36 cellular contexts compared by ENCODE assay signal in the genomic region with DNA sequence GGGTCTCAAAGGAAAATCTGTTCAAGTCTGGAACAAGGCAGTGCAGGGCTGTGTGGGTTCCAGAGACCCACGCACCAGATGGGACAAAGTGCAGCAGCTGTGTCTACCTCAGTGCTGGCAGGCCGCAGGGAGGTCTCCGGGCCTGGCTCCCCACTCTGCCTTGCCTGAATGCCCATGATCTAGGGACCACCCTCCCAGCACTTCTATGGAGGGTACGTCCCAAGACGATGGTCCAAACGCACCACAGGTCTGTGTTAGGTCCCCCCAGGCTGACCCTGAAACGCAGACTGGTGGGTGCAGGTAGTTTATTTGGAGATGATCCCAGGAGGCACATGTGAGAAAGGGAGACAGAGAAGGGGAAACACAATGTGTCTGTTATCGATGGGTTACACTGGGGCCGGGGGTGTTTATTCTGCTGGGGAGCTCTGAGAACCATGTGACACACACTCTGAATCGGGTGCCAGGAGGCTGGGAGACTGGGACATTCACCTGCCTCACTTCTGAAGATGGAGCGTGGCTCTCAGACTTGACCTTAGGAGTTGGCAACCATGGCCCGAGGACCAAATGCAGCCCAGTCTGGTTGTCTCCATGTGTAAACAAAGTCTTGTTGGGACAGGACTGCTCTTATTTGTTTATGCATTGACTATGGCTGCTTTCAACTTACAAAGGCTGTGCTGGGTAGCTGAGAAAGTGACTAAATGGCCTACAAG. TPM values are rescaled to one million over a fixed set of nuclear protein-coding genes. Genes with fewer than 3 reads are reported as not detected.
"Had no signal": no experiment of that assay in that cellular context is flagged by ENCODE, and none has a peak within 500 bp of the region (broad histone marks: within the 10 kb centered on the region; RNA-seq: fewer than 3 reads in every experiment).

No MANE protein-coding gene starts in this region.

- H3K9me3 ChIP-seq: gastrocnemius medialis, heart left ventricle had no signal

- H3K27me3 Mint-ChIP-seq: activated CD4-positive, alpha-beta T cell treated with anti-CD3 and anti-CD28 coated beads, Interleukin-2, amount 10 ng/mL, durations not matched to agents 24 days and 14 days; activated naive CD8-positive, alpha-beta T cell treated with anti-CD3 and anti-CD28 coated beads, Interleukin-2, amount 10 ng/mL, durations not matched to agents 7 days and 5 days had no signal

- DNase-seq: activated CD4-positive, alpha-beta memory T cell treated with anti-CD3 and anti-CD28 coated beads for 36 hours; activated CD4-positive, alpha-beta T cell treated with anti-CD3 and anti-CD28 coated beads for 36 hours; activated CD4-positive, alpha-beta T cell treated with anti-CD3 and anti-CD28 coated beads, Interleukin-2, amount 10 ng/mL, durations not matched to agents 24 days and 14 days; activated CD4-positive, CD25-positive, alpha-beta regulatory T cell; activated CD4-positive, CD25-positive, alpha-beta regulatory T cell treated with anti-CD3 and anti-CD28 coated beads, Interleukin-2, amount 50 U/mL, for 72 hours; activated CD8-positive, alpha-beta T cell treated with anti-CD3 and anti-CD28 coated beads, Interleukin-2, amount 10 ng/mL, durations not matched to agents 7 days and 5 days; activated gamma-delta T cell; activated naive CD4-positive, alpha-beta T cell; activated naive CD4-positive, alpha-beta T cell treated with anti-CD3 and anti-CD28 coated beads, Interleukin-2, amount 10 ng/mL, durations not matched to agents 7 days and 5 days; activated naive CD8-positive, alpha-beta T cell treated with anti-CD3 and anti-CD28 coated beads, Interleukin-2, amount 10 ng/mL, durations not matched to agents 7 days and 5 days; activated T-cell treated with anti-CD3 and anti-CD28 coated beads for 4 hours; activated T-cell treated with anti-CD3 and anti-CD28 coated beads, Interleukin-2, amount 50 U/mL, for 24 hours; activated T-cell treated with anti-CD3 and anti-CD28 coated beads, Interleukin-2, amount 50 U/mL, for 72 hours; brain microvascular endothelial cell; caudate nucleus; cortex of kidney; dermis blood vessel endothelial cell; effector CD4-positive, alpha-beta T cell; effector memory CD8-positive, alpha-beta T cell; gastrocnemius medialis; glutamatergic neuron; heart left ventricle; SW 1271; T-cell; T-helper 9 cell had no signal

- H3K4me1 Mint-ChIP-seq: activated CD4-positive, alpha-beta T cell treated with anti-CD3 and anti-CD28 coated beads for 36 hours; activated CD4-positive, alpha-beta T cell treated with anti-CD3 and anti-CD28 coated beads, Interleukin-2, amount 10 ng/mL, durations not matched to agents 24 days and 14 days; activated naive CD4-positive, alpha-beta T cell treated with anti-CD3 and anti-CD28 coated beads, Interleukin-2, amount 10 ng/mL, durations not matched to agents 7 days and 5 days; activated naive CD8-positive, alpha-beta T cell treated with anti-CD3 and anti-CD28 coated beads, Interleukin-2, amount 10 ng/mL, durations not matched to agents 7 days and 5 days; T-cell had no signal

- ATAC-seq: activated CD4-positive, alpha-beta T cell treated with anti-CD3 and anti-CD28 coated beads for 36 hours; activated CD8-positive, alpha-beta T cell treated with anti-CD3 and anti-CD28 coated beads, Interleukin-2, amount 10 ng/mL, durations not matched to agents 7 days and 5 days; activated naive CD4-positive, alpha-beta T cell treated with anti-CD3 and anti-CD28 coated beads, Interleukin-2, amount 50 U/mL, for 72 hours; activated T-cell treated with anti-CD3 and anti-CD28 coated beads, Interleukin-2, amount 50 U/mL, for 72 hours; effector memory CD8-positive, alpha-beta T cell; esophagus mucosa; foreskin keratinocyte; gastrocnemius medialis; heart left ventricle; T-cell had no signal

- H3K4me3 Mint-ChIP-seq: activated CD4-positive, alpha-beta memory T cell treated with anti-CD3 and anti-CD28 coated beads for 36 hours; activated CD4-positive, alpha-beta T cell treated with anti-CD3 and anti-CD28 coated beads for 36 hours; activated CD4-positive, alpha-beta T cell treated with anti-CD3 and anti-CD28 coated beads, Interleukin-2, amount 10 ng/mL, durations not matched to agents 24 days and 14 days; activated CD8-positive, alpha-beta T cell treated with anti-CD3 and anti-CD28 coated beads, Interleukin-2, amount 10 ng/mL, durations not matched to agents 7 days and 5 days; activated naive CD4-positive, alpha-beta T cell treated with anti-CD3 and anti-CD28 coated beads, Interleukin-2, amount 10 ng/mL, durations not matched to agents 7 days and 5 days; activated naive CD8-positive, alpha-beta T cell treated with anti-CD3 and anti-CD28 coated beads, Interleukin-2, amount 10 ng/mL, durations not matched to agents 7 days and 5 days; activated T-cell treated with anti-CD3 and anti-CD28 coated beads, Interleukin-2, amount 50 U/mL, for 24 hours; activated T-cell treated with anti-CD3 and anti-CD28 coated beads, Interleukin-2, amount 50 U/mL, for 72 hours; effector memory CD8-positive, alpha-beta T cell; T-cell; T-helper 1 cell treated with Interleukin-12 subunit alpha and Interleukin-12 subunit beta and Interleukin-4 antibody, amounts not matched to agents 30 μg/mL and 1 μg/mL, for 36 hours had no signal

- H3K9me3 Mint-ChIP-seq: activated CD4-positive, alpha-beta memory T cell treated with anti-CD3 and anti-CD28 coated beads for 36 hours; activated CD4-positive, alpha-beta T cell treated with anti-CD3 and anti-CD28 coated beads, Interleukin-2, amount 10 ng/mL, durations not matched to agents 24 days and 14 days; activated naive CD4-positive, alpha-beta T cell treated with anti-CD3 and anti-CD28 coated beads, Interleukin-2, amount 10 ng/mL, durations not matched to agents 7 days and 5 days; activated naive CD4-positive, alpha-beta T cell treated with anti-CD3 and anti-CD28 coated beads, Interleukin-2, amount 50 U/mL, for 72 hours; activated naive CD8-positive, alpha-beta T cell treated with anti-CD3 and anti-CD28 coated beads, Interleukin-2, amount 10 ng/mL, durations not matched to agents 7 days and 5 days; activated T-cell treated with anti-CD3 and anti-CD28 coated beads, Interleukin-2, amount 50 U/mL, for 24 hours; activated T-cell treated with anti-CD3 and anti-CD28 coated beads, Interleukin-2, amount 50 U/mL, for 72 hours; effector memory CD8-positive, alpha-beta T cell; T-cell; T-helper 1 cell treated with Interleukin-12 subunit alpha and Interleukin-12 subunit beta and Interleukin-4 antibody, amounts not matched to agents 30 μg/mL and 1 μg/mL, for 36 hours had no signal

- FAIRE-seq: astrocyte, colon, endometrium, endothelial cell of umbilical vein had no signal

- H3K4me3 ChIP-seq: gastrocnemius medialis, heart left ventricle had no signal

- H3K27ac ChIP-seq: brain microvascular endothelial cell, foreskin keratinocyte, gastrocnemius medialis, heart left ventricle had no signal

- H3K27ac Mint-ChIP-seq: activated CD4-positive, alpha-beta memory T cell treated with anti-CD3 and anti-CD28 coated beads for 36 hours; activated CD4-positive, alpha-beta T cell treated with anti-CD3 and anti-CD28 coated beads for 36 hours; activated CD4-positive, alpha-beta T cell treated with anti-CD3 and anti-CD28 coated beads, Interleukin-2, amount 10 ng/mL, durations not matched to agents 24 days and 14 days; activated CD8-positive, alpha-beta T cell treated with anti-CD3 and anti-CD28 coated beads, Interleukin-2, amount 10 ng/mL, durations not matched to agents 7 days and 5 days; activated naive CD4-positive, alpha-beta T cell treated with anti-CD3 and anti-CD28 coated beads, Interleukin-2, amount 10 ng/mL, durations not matched to agents 7 days and 5 days; activated naive CD4-positive, alpha-beta T cell treated with anti-CD3 and anti-CD28 coated beads, Interleukin-2, amount 50 U/mL, for 72 hours; activated naive CD8-positive, alpha-beta T cell treated with anti-CD3 and anti-CD28 coated beads, Interleukin-2, amount 10 ng/mL, durations not matched to agents 7 days and 5 days; activated T-cell treated with anti-CD3 and anti-CD28 coated beads, Interleukin-2, amount 50 U/mL, for 24 hours; activated T-cell treated with anti-CD3 and anti-CD28 coated beads, Interleukin-2, amount 50 U/mL, for 72 hours; effector memory CD8-positive, alpha-beta T cell; T-cell; T-helper 1 cell treated with Interleukin-12 subunit alpha and Interleukin-12 subunit beta and Interleukin-4 antibody, amounts not matched to agents 30 μg/mL and 1 μg/mL, for 36 hours had no signal

- H3K4me1 ChIP-seq: gastrocnemius medialis, heart left ventricle had no signal

- H3K27me3 ChIP-seq: brain microvascular endothelial cell, foreskin keratinocyte, gastrocnemius medialis had no signal

- H3K36me3 ChIP-seq: brain microvascular endothelial cell, gastrocnemius medialis, heart left ventricle had no signal

- H3K36me3 Mint-ChIP-seq: activated CD4-positive, alpha-beta memory T cell treated with anti-CD3 and anti-CD28 coated beads for 36 hours; activated naive CD4-positive, alpha-beta T cell treated with anti-CD3 and anti-CD28 coated beads, Interleukin-2, amount 10 ng/mL, durations not matched to agents 7 days and 5 days; activated naive CD4-positive, alpha-beta T cell treated with anti-CD3 and anti-CD28 coated beads, Interleukin-2, amount 50 U/mL, for 72 hours; activated naive CD8-positive, alpha-beta T cell treated with anti-CD3 and anti-CD28 coated beads, Interleukin-2, amount 10 ng/mL, durations not matched to agents 7 days and 5 days; T-cell had no signal

RNA-seq across cellular contexts. Expression of gene CST9L, which starts 21.7 kb away (rescaled TPM):
- total RNA-seq: activated CD4-positive, alpha-beta memory T cell treated with anti-CD3 and anti-CD28 coated beads for 36 hours; activated CD4-positive, alpha-beta T cell treated with anti-CD3 and anti-CD28 coated beads for 36 hours; activated CD4-positive, alpha-beta T cell treated with anti-CD3 and anti-CD28 coated beads, Interleukin-2, amount 10 ng/mL, durations not matched to agents 24 days and 14 days; activated CD8-positive, alpha-beta T cell treated with anti-CD3 and anti-CD28 coated beads, Interleukin-2, amount 10 ng/mL, durations not matched to agents 7 days and 5 days; activated naive CD4-positive, alpha-beta T cell treated with anti-CD3 and anti-CD28 coated beads, Interleukin-2, amount 50 U/mL, for 72 hours; activated naive CD8-positive, alpha-beta T cell treated with anti-CD3 and anti-CD28 coated beads, Interleukin-2, amount 10 ng/mL, durations not matched to agents 7 days and 5 days; activated T-cell treated with anti-CD3 and anti-CD28 coated beads, Interleukin-2, amount 50 U/mL, for 72 hours; astrocyte; chondrocyte; dermis blood vessel endothelial cell; endothelial cell of umbilical vein; epithelial cell of proximal tubule; esophagus mucosa; foreskin keratinocyte; gastrocnemius medialis; heart left ventricle; T-cell; T-helper 2 cell treated with Interferon-gamma antibody and Interleukin-4, amounts not matched to agents 100 ng/mL and 5 ng/mL, for 36 hours had no signal

RNA-seq across cellular contexts. Expression of gene CST8, which starts 55.7 kb away (rescaled TPM):
- total RNA-seq: activated CD4-positive, alpha-beta memory T cell treated with anti-CD3 and anti-CD28 coated beads for 36 hours; activated CD4-positive, alpha-beta T cell treated with anti-CD3 and anti-CD28 coated beads for 36 hours; activated CD4-positive, alpha-beta T cell treated with anti-CD3 and anti-CD28 coated beads, Interleukin-2, amount 10 ng/mL, durations not matched to agents 24 days and 14 days; activated CD8-positive, alpha-beta T cell treated with anti-CD3 and anti-CD28 coated beads, Interleukin-2, amount 10 ng/mL, durations not matched to agents 7 days and 5 days; activated naive CD4-positive, alpha-beta T cell treated with anti-CD3 and anti-CD28 coated beads, Interleukin-2, amount 50 U/mL, for 72 hours; activated naive CD8-positive, alpha-beta T cell treated with anti-CD3 and anti-CD28 coated beads, Interleukin-2, amount 10 ng/mL, durations not matched to agents 7 days and 5 days; activated T-cell treated with anti-CD3 and anti-CD28 coated beads, Interleukin-2, amount 50 U/mL, for 72 hours; astrocyte; chondrocyte; dermis blood vessel endothelial cell; endothelial cell of umbilical vein; epithelial cell of proximal tubule; esophagus mucosa; foreskin keratinocyte; gastrocnemius medialis; heart left ventricle; T-cell; T-helper 2 cell treated with Interferon-gamma antibody and Interleukin-4, amounts not matched to agents 100 ng/mL and 5 ng/mL, for 36 hours had no signal

RNA-seq across cellular contexts. Expression of gene CST9, which starts 59.1 kb away (rescaled TPM):
- total RNA-seq: activated CD4-positive, alpha-beta memory T cell treated with anti-CD3 and anti-CD28 coated beads for 36 hours; activated CD4-positive, alpha-beta T cell treated with anti-CD3 and anti-CD28 coated beads for 36 hours; activated CD4-positive, alpha-beta T cell treated with anti-CD3 and anti-CD28 coated beads, Interleukin-2, amount 10 ng/mL, durations not matched to agents 24 days and 14 days; activated CD8-positive, alpha-beta T cell treated with anti-CD3 and anti-CD28 coated beads, Interleukin-2, amount 10 ng/mL, durations not matched to agents 7 days and 5 days; activated naive CD4-positive, alpha-beta T cell treated with anti-CD3 and anti-CD28 coated beads, Interleukin-2, amount 50 U/mL, for 72 hours; activated naive CD8-positive, alpha-beta T cell treated with anti-CD3 and anti-CD28 coated beads, Interleukin-2, amount 10 ng/mL, durations not matched to agents 7 days and 5 days; activated T-cell treated with anti-CD3 and anti-CD28 coated beads, Interleukin-2, amount 50 U/mL, for 72 hours; astrocyte; chondrocyte; dermis blood vessel endothelial cell; endothelial cell of umbilical vein; epithelial cell of proximal tubule; esophagus mucosa; foreskin keratinocyte; gastrocnemius medialis; heart left ventricle; T-cell; T-helper 2 cell treated with Interferon-gamma antibody and Interleukin-4, amounts not matched to agents 100 ng/mL and 5 ng/mL, for 36 hours had no signal
